29 cellular contexts compared by ENCODE assay signal in genomic region chr6:44679906-44680698, GRCh38.
A peak's percentile ranks its signal among the peaks of the same experiment; 100 is the strongest.
DNase-seq lines count a peak whose midpoint lies in the region; ATAC-seq and TF ChIP-seq lines count a peak whose summit lies in the region.
"Had no signal": no experiment of that assay in that cellular context is flagged by ENCODE, and none has a peak within 500 bp of the region (broad histone marks: within the 10 kb centered on the region; RNA-seq: fewer than 3 reads in every experiment).

No MANE protein-coding gene starts in this region.

- H3K27ac ChIP-seq in heart left ventricle, result no peak overlapping the region
- H3K27ac ChIP-seq in CD8-positive, alpha-beta T cell (ENCODE audit: low read depth, low read length), result no peak overlapping the region
- H3K27ac ChIP-seq in esophagus muscularis mucosa (replicated peaks in 1 of 4), result no peak overlapping the region
- H3K27ac ChIP-seq: BLaER1 treated with 17β-estradiol and CSF1 and Interleukin-3, amounts not matched to agents 10 nM and 100 nM; body of pancreas; HL-60; pancreas; RWPE1 had no signal

- H3K36me3 ChIP-seq in heart left ventricle (no peaks in the 10 kb centered on the region), esophagus muscularis mucosa (no peaks in the 10 kb centered on the region)
- H3K36me3 ChIP-seq in CD8-positive, alpha-beta T cell (ENCODE audit: insufficient read depth, low read length), result no peaks in the 10 kb centered on the region
- H3K36me3 ChIP-seq: BLaER1 treated with 17β-estradiol and CSF1 and Interleukin-3, amounts not matched to agents 10 nM and 100 nM; pancreas had no signal

- 89 to 92% (median 91%) methylated on average over 5 of the region's 5 CpGs for WGBS in heart left ventricle, 4 donors
- WGBS in esophagus muscularis mucosa, result 90% methylated on average over 5 of the region's 5 CpGs

- intact Hi-C loops in Right ventricle myocardium inferior (cut with DNase I), result no loop called here
- intact Hi-C loops in heart left ventricle (cut with DNase I), result no loop called here
- intact Hi-C loops in activated T-helper 1 cell treated with anti-CD3 and anti-CD28 coated beads, Interleukin-12 subunit alpha, Interleukin-12 subunit beta, Interleukin-2, Interleukin-4 antibody, amounts not matched to agents 30 ng/mL and 10 ng/mL and 1 ng/mL, durations not matched to agents 14 hours and 24 hours and 36 hours (cut with micrococcal nuclease), result loop anchor here (10.0 kb wide), 1 partner anchor 1955 kb away; no protein-coding TSS in a partner anchor
- intact Hi-C loops in CD8-positive, alpha-beta T cell (cut with DNase I, micrococcal nuclease), result no loop called here
- intact Hi-C loops in esophagus muscularis mucosa (cut with DNase I), result no loop called here

- POLR2A ChIA-PET in CD8-positive, alpha-beta T cell (lab: Charles Lee), result no interaction called here

- no peaks in the 10 kb centered on the region for H3K4me1 ChIP-seq in heart left ventricle
- no peaks in the 10 kb centered on the region for H3K4me1 ChIP-seq in CD8-positive, alpha-beta T cell (ENCODE audit: insufficient read depth, low read length)
- H3K4me1 ChIP-seq in esophagus muscularis mucosa, result no peaks in the 10 kb centered on the region
- H3K4me1 ChIP-seq: body of pancreas, pancreas had no signal

- H3K4me3 Mint-ChIP-seq in activated T-helper 1 cell treated with anti-CD3 and anti-CD28 coated beads, Interleukin-12 subunit alpha, Interleukin-12 subunit beta, Interleukin-2, Interleukin-4 antibody, amounts not matched to agents 30 ng/mL and 10 ng/mL and 1 ng/mL, durations not matched to agents 14 hours and 24 hours and 36 hours, result no peak overlapping the region
- no peak overlapping the region for H3K4me3 Mint-ChIP-seq in CD8-positive, alpha-beta T cell
- H3K4me3 Mint-ChIP-seq: activated T-cell treated with anti-CD3 and anti-CD28 coated beads, Interleukin-2, amount 50 U/mL, for 4 hours; natural killer cell; T-helper 1 cell treated with Interleukin-12 subunit alpha and Interleukin-12 subunit beta and Interleukin-4 antibody, amounts not matched to agents 30 μg/mL and 1 μg/mL, for 36 hours; type B pancreatic cell had no signal

- H3K9me3 Mint-ChIP-seq in activated T-helper 1 cell treated with anti-CD3 and anti-CD28 coated beads, Interleukin-12 subunit alpha, Interleukin-12 subunit beta, Interleukin-2, Interleukin-4 antibody, amounts not matched to agents 30 ng/mL and 10 ng/mL and 1 ng/mL, durations not matched to agents 14 hours and 24 hours and 36 hours, result no peaks in the 10 kb centered on the region
- no peaks in the 10 kb centered on the region for H3K9me3 Mint-ChIP-seq in CD8-positive, alpha-beta T cell
- H3K9me3 Mint-ChIP-seq: activated T-cell treated with anti-CD3 and anti-CD28 coated beads, Interleukin-2, amount 50 U/mL, for 4 hours; natural killer cell; T-helper 1 cell treated with Interleukin-12 subunit alpha and Interleukin-12 subunit beta and Interleukin-4 antibody, amounts not matched to agents 30 μg/mL and 1 μg/mL, for 36 hours had no signal

- H3K27me3 Mint-ChIP-seq in activated T-helper 1 cell treated with anti-CD3 and anti-CD28 coated beads, Interleukin-12 subunit alpha, Interleukin-12 subunit beta, Interleukin-2, Interleukin-4 antibody, amounts not matched to agents 30 ng/mL and 10 ng/mL and 1 ng/mL, durations not matched to agents 14 hours and 24 hours and 36 hours (ENCODE audit: insufficient read depth), result peaks cover 6% of the 10 kb centered on the region
- peaks cover 2% of the 10 kb centered on the region for H3K27me3 Mint-ChIP-seq in CD8-positive, alpha-beta T cell (ENCODE audit: low read depth)

- no peaks in the 10 kb centered on the region for H3K36me3 Mint-ChIP-seq in activated T-helper 1 cell treated with anti-CD3 and anti-CD28 coated beads, Interleukin-12 subunit alpha, Interleukin-12 subunit beta, Interleukin-2, Interleukin-4 antibody, amounts not matched to agents 30 ng/mL and 10 ng/mL and 1 ng/mL, durations not matched to agents 14 hours and 24 hours and 36 hours (ENCODE audit: low read depth)
- H3K36me3 Mint-ChIP-seq in CD8-positive, alpha-beta T cell, result no peaks in the 10 kb centered on the region
- H3K36me3 Mint-ChIP-seq: natural killer cell, type B pancreatic cell had no signal

- TF ChIP-seq POLR2A in heart left ventricle (IDR thresholded peaks at IDR 0.05) (no peak), esophagus muscularis mucosa (IDR thresholded peaks at IDR 0.05; ENCODE audit: low read depth) (no peak)

- H3K27ac Mint-ChIP-seq in activated T-helper 1 cell treated with anti-CD3 and anti-CD28 coated beads, Interleukin-12 subunit alpha, Interleukin-12 subunit beta, Interleukin-2, Interleukin-4 antibody, amounts not matched to agents 30 ng/mL and 10 ng/mL and 1 ng/mL, durations not matched to agents 14 hours and 24 hours and 36 hours, result peak overlapping the region; percentile 40
- no peak overlapping the region for H3K27ac Mint-ChIP-seq in CD8-positive, alpha-beta T cell
- H3K27ac Mint-ChIP-seq: natural killer cell; T-helper 1 cell treated with Interleukin-12 subunit alpha and Interleukin-12 subunit beta and Interleukin-4 antibody, amounts not matched to agents 30 μg/mL and 1 μg/mL, for 36 hours; type B pancreatic cell had no signal

- TF ChIP-seq CTCF in heart left ventricle (IDR thresholded peaks at IDR 0.05), result no peak
- no peak for TF ChIP-seq CTCF in CD8-positive, alpha-beta T cell (IDR thresholded peaks at IDR 0.05)
- TF ChIP-seq CTCF in esophagus muscularis mucosa (IDR thresholded peaks at IDR 0.05), result no peak

- H3K27me3 ChIP-seq in heart left ventricle (peaks cover 0 to 3% (median 0%) of the 10 kb centered on the region in 9 donors), esophagus muscularis mucosa (no peaks in the 10 kb centered on the region)
- no peaks in the 10 kb centered on the region for H3K27me3 ChIP-seq in CD8-positive, alpha-beta T cell (ENCODE audit: insufficient read depth, low read length)
- H3K27me3 ChIP-seq: BLaER1 treated with 17β-estradiol and CSF1 and Interleukin-3, amounts not matched to agents 10 nM and 100 nM; body of pancreas; pancreas had no signal

- DNase-seq in Right ventricle myocardium inferior (ENCODE audit: missing footprints) (no peak), heart left ventricle (no peak), islet precursor cell (peak; percentile 37), esophagus muscularis mucosa (ENCODE audit: extremely low spot score) (no peak), MV-4-11 (lab: John Stamatoyannopoulos, UW) (no peak)
- no peak for DNase-seq in activated T-helper 1 cell treated with anti-CD3 and anti-CD28 coated beads, Interleukin-12 subunit alpha, Interleukin-12 subunit beta, Interleukin-2, Interleukin-4 antibody, amounts not matched to agents 30 ng/mL and 10 ng/mL and 1 ng/mL, durations not matched to agents 14 hours and 24 hours and 36 hours (ENCODE audit: low spot score)
- no peak for DNase-seq in CD8-positive, alpha-beta T cell
- DNase-seq: activated CD4-positive, alpha-beta T cell treated with anti-CD3 and anti-CD28 coated beads for 1 hour; activated naive CD4-positive, alpha-beta T cell treated with Interleukin-2 at 50 U/mL for 16 hours; activated T-cell treated with anti-CD3 and anti-CD28 coated beads, Interleukin-2, amount 50 U/mL, for 4 hours; body of pancreas; cerebellar nuclear complex; COR-L47; glutamatergic neuron; natural killer cell; NCI-H1048; NCI-H1930; NCI-H774; pancreas; right cardiac atrium; SK-N-SH; stimulated activated CD4-positive, alpha-beta T cell treated with anti-CD3 and anti-CD28 coated beads, Interleukin-2, amount 100 ng/mL, for 48 hours; substantia nigra had no signal

- H3K9me3 ChIP-seq in heart left ventricle (no peaks in the 10 kb centered on the region), esophagus muscularis mucosa (no peaks in the 10 kb centered on the region)
- H3K9me3 ChIP-seq in CD8-positive, alpha-beta T cell (ENCODE audit: low read length), result no peaks in the 10 kb centered on the region
- H3K9me3 ChIP-seq: BLaER1 treated with 17β-estradiol and CSF1 and Interleukin-3, amounts not matched to agents 10 nM and 100 nM; body of pancreas; pancreas; SK-N-SH had no signal

- H3K4me3 ChIP-seq in heart left ventricle, result no peak overlapping the region
- H3K4me3 ChIP-seq in CD8-positive, alpha-beta T cell (ENCODE audit: low read depth, low read length), result no peak overlapping the region
- no peak overlapping the region for H3K4me3 ChIP-seq in esophagus muscularis mucosa
- H3K4me3 ChIP-seq: BLaER1 treated with 17β-estradiol and CSF1 and Interleukin-3, amounts not matched to agents 10 nM and 100 nM; body of pancreas; pancreas had no signal

- ATAC-seq in Right ventricle myocardium inferior (peak; percentile 7), heart left ventricle (no peak)
- ATAC-seq in CD8-positive, alpha-beta T cell, result no peak
- ATAC-seq: body of pancreas, HepG2, natural killer cell, pancreas had no signal

- peaks cover 5% of the 10 kb centered on the region for H3K4me1 Mint-ChIP-seq in activated T-helper 1 cell treated with anti-CD3 and anti-CD28 coated beads, Interleukin-12 subunit alpha, Interleukin-12 subunit beta, Interleukin-2, Interleukin-4 antibody, amounts not matched to agents 30 ng/mL and 10 ng/mL and 1 ng/mL, durations not matched to agents 14 hours and 24 hours and 36 hours (ENCODE audit: low read depth)
- H3K4me1 Mint-ChIP-seq in CD8-positive, alpha-beta T cell (ENCODE audit: low read depth), result no peaks in the 10 kb centered on the region
- H3K4me1 Mint-ChIP-seq: natural killer cell had no signal

- TF ChIP-seq EP300 in esophagus muscularis mucosa (IDR thresholded peaks at IDR 0.05), result no peak

- CTCF ChIA-PET in CD8-positive, alpha-beta T cell (lab: Charles Lee), result no interaction called here
